1 cellular context compared by ENCODE assay signal in genomic region chr5:116371431-116371830, GRCh38.
TF ChIP-seq lines count a peak whose summit lies in the region.

No MANE protein-coding gene starts in this region.

TF ChIP-seq in HepG2, 621 proteins besides CTCF, POLR2A, EP300 and RAD21 (continued from another document):
- 0 out of 4 replicates have a peak, but pooled peaks of 1 of the 2 experiments have one; percentile 1 for TF ChIP-seq HMGXB4 (CRISPR knock-in tag; IDR thresholded peaks at IDR 0.05; ENCODE audit: borderline replicate concordance in 1 of 2, low read depth in 1 of 2)
- TF ChIP-seq FOXM1 (CRISPR knock-in tag; IDR thresholded peaks at IDR 0.05): no peak
- no peak for TF ChIP-seq ZFP36L1 (CRISPR knock-in tag; IDR thresholded peaks at IDR 0.05)
- no peak for TF ChIP-seq HOXA3 (CRISPR knock-in tag; IDR thresholded peaks at IDR 0.05)
- no peak for TF ChIP-seq ZNF766 (CRISPR knock-in tag; IDR thresholded peaks at IDR 0.05; ENCODE audit: borderline replicate concordance)
- TF ChIP-seq HOXD1 (CRISPR knock-in tag; IDR thresholded peaks at IDR 0.05): no peak
- no peak for TF ChIP-seq ZC3H13 (CRISPR knock-in tag; IDR thresholded peaks at IDR 0.05)
- TF ChIP-seq ZNF20 (CRISPR knock-in tag; IDR thresholded peaks at IDR 0.05): no peak
- TF ChIP-seq ZNF619 (CRISPR knock-in tag; IDR thresholded peaks at IDR 0.05): no peak
- TF ChIP-seq CEBPZ (IDR thresholded peaks at IDR 0.05; ENCODE audit: low read length): no peak
- TF ChIP-seq ZNF546 (CRISPR knock-in tag; conservative IDR thresholded peaks at IDR 0.05): no peak
- TF ChIP-seq ZKSCAN8 (CRISPR knock-in tag; IDR thresholded peaks at IDR 0.05; ENCODE audit: borderline replicate concordance): 0 out of 2 replicates have a peak, but pooled peaks have one; percentile 39
- TF ChIP-seq CBX1 (IDR thresholded peaks at IDR 0.05; ENCODE audit: low read depth): no peak
- TF ChIP-seq BHLHE40 (IDR thresholded peaks at IDR 0.05; ENCODE audit: low read length): no peak
- no peak for TF ChIP-seq MZF1 (CRISPR knock-in tag; IDR thresholded peaks at IDR 0.05; ENCODE audit: borderline replicate concordance)
- no peak for TF ChIP-seq EED (CRISPR knock-in tag; IDR thresholded peaks at IDR 0.05)
- TF ChIP-seq ZNF776 (CRISPR knock-in tag; IDR thresholded peaks at IDR 0.05): no peak
